8 cellular contexts compared by ENCODE assay signal in genomic region chr10:124093076-124093773, GRCh38. TPM values are rescaled to one million over a fixed set of nuclear protein-coding genes. Genes with fewer than 3 reads are reported as not detected.
DNase-seq lines count a peak whose midpoint lies in the region; ATAC-seq, FAIRE-seq and TF ChIP-seq lines count a peak whose summit lies in the region.

A gene with protein sequence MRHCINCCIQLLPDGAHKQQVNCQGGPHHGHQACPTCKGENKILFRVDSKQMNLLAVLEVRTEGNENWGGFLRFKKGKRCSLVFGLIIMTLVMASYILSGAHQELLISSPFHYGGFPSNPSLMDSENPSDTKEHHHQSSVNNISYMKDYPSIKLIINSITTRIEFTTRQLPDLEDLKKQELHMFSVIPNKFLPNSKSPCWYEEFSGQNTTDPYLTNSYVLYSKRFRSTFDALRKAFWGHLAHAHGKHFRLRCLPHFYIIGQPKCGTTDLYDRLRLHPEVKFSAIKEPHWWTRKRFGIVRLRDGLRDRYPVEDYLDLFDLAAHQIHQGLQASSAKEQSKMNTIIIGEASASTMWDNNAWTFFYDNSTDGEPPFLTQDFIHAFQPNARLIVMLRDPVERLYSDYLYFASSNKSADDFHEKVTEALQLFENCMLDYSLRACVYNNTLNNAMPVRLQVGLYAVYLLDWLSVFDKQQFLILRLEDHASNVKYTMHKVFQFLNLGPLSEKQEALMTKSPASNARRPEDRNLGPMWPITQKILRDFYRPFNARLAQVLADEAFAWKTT (minus strand): TSS chr10:124093598. CDS start chr10:124046212, 47,386 bp downstream.

- peak within 1 kb of the TSS; percentile 91 for H3K9ac ChIP-seq in MM.1S (ENCODE audit: low read length)

- H3K9me3 ChIP-seq in MM.1S (replicated peaks; ENCODE audit: insufficient read depth, low read length) (no peaks in the 10 kb centered on the region), small intestine (ENCODE audit: control insufficient read depth, low read depth) (no peaks in the 10 kb centered on the region)

- 0 to 2% (median 1%) methylated on average over 34 to 79 of the region's 79 CpGs for WGBS in small intestine, 3 donors

- H3K36me3 ChIP-seq in MM.1S (replicated peaks; ENCODE audit: insufficient read depth, low read length) (no peaks in the 10 kb centered on the region), bronchial epithelial cell (ENCODE audit: control insufficient read depth, insufficient read depth, low read length) (no peaks in the 10 kb centered on the region), small intestine (ENCODE audit: control insufficient read depth in 2 of 2, insufficient read depth in 2 of 2, low read length in 2 of 2) (no peaks in the 10 kb centered on the region)

- H3K9me2 ChIP-seq in MM.1S (replicated peaks; ENCODE audit: insufficient read depth, low read length) = no peaks in the 10 kb centered on the region

- peaks cover 55% of the 10 kb centered on the region for H3F3A ChIP-seq in MM.1S (ENCODE audit: insufficient read depth, low read length)

- TF ChIP-seq CTCF in MM.1S (IDR thresholded peaks at IDR 0.05; ENCODE audit: low read length) (no peak), bronchial epithelial cell (IDR thresholded peaks at IDR 0.05; ENCODE audit: insufficient read depth, low read length, severe bottlenecking) (no peak)

- H3K4me1 ChIP-seq in MM.1S (ENCODE audit: low read length) = peaks cover 35% of the 10 kb centered on the region
- H3K4me1 ChIP-seq in small intestine (ENCODE audit: control insufficient read depth in 2 of 2, insufficient read depth in 1 of 2, low read depth in 1 of 2, low read length in 1 of 2) = peaks cover 1 to 5% of the 10 kb centered on the region in 2 donors

- peak within 1 kb of the TSS; percentile 85 for H3K4me2 ChIP-seq in MM.1S (ENCODE audit: low read depth, low read length)

- peak within 1 kb of the TSS; percentile 95 for H3K4me3 ChIP-seq in MM.1S (ENCODE audit: low read length)
- peak within 1 kb of the TSS; percentile 72 for H3K4me3 ChIP-seq in bronchial epithelial cell (ENCODE audit: low read depth, low read length)
- H3K4me3 ChIP-seq in small intestine (ENCODE audit: low read depth in 1 of 2, low read length in 2 of 2) = peak within 1 kb of the TSS; percentile 50 to 58

- no peak for ATAC-seq in GM21528 (IDR thresholded peaks at IDR 0.05; ENCODE audit: low FRiP score, unreplicated experiment)

- DNase-seq in activated CD8-positive, alpha-beta memory T cell treated with anti-CD3 and anti-CD28 coated beads, Interleukin-2, amount 50 U/mL, for 48 hours = peak; percentile 56
- DNase-seq in activated CD8-positive, alpha-beta memory T cell treated with anti-CD3 and anti-CD28 coated beads, Interleukin-2, amount 50 U/mL, for 4 hours = no peak
- DNase-seq in MM.1S = peak; percentile 86
- peak; percentile 79 for DNase-seq in bronchial epithelial cell (ENCODE audit: low read depth)
- DNase-seq in kidney glomerular epithelial cell (lab: John Stamatoyannopoulos, UW) = peak; percentile 58
- no peak for DNase-seq in small intestine
- no peak for DNase-seq in NOMO-1 treated with DMSO at 0.1 percent for 48 hours (lab: John Stamatoyannopoulos, UW; ENCODE audit: unreplicated experiment)

- no peaks in the 10 kb centered on the region for H4K20me1 ChIP-seq in MM.1S (ENCODE audit: insufficient read depth, low read length)

- H3K27me3 ChIP-seq in MM.1S (replicated peaks; ENCODE audit: insufficient read depth, low read length) (no peaks in the 10 kb centered on the region), bronchial epithelial cell (ENCODE audit: control insufficient read depth, insufficient read depth, low read length) (no peaks in the 10 kb centered on the region), small intestine (ENCODE audit: control insufficient read depth in 2 of 2, insufficient read depth in 2 of 2, low read length in 2 of 2) (peaks cover 5 to 23% of the 10 kb centered on the region in 2 donors)

- H3K27ac ChIP-seq in MM.1S (ENCODE audit: low read length) (peak within 1 kb of the TSS; percentile 86), small intestine (ENCODE audit: low read depth in 1 of 2, low read length in 1 of 2) (peak within 1 kb of the TSS; percentile 49 to 89)

- peak within 1 kb of the TSS; percentile 57 for H2AFZ ChIP-seq in MM.1S (ENCODE audit: low read length)

- FAIRE-seq in bronchial epithelial cell (lab: Jason Lieb, UNC) (no peak), small intestine (lab: Jason Lieb, UNC) (no peak)

- H3K79me2 ChIP-seq in MM.1S (ENCODE audit: low read length) = peaks cover 58% of the 10 kb centered on the region

RNA-seq across cellular contexts. Expression of the gene that starts here (rescaled TPM):
- total RNA-seq in bronchial epithelial cell = 11.1 and 12.8 TPM in 2 replicates
- polyA plus RNA-seq in small intestine = 1 to 10 TPM in 2 of 3 donors, under 1 TPM in 1; 0.45 to 8.5 (median 3.0) TPM

Comparison
In these comparisons a context has a peak if more than half of its experiments do, and no peak if none do; other contexts are left out.
1. DNase-seq: peak in activated CD8-positive, alpha-beta memory T cell treated with anti-CD3 and anti-CD28 coated beads, Interleukin-2, amount 50 U/mL, for 48 hours (single experiment), MM.1S (single experiment), bronchial epithelial cell (single experiment) and kidney glomerular epithelial cell (single experiment); none in activated CD8-positive, alpha-beta memory T cell treated with anti-CD3 and anti-CD28 coated beads, Interleukin-2, amount 50 U/mL, for 4 hours (single experiment), small intestine (single experiment) and NOMO-1 treated with DMSO at 0.1 percent for 48 hours (single experiment).
2. Peak in every context shown above with its lines, with median percentiles within 50 percentile points of each other: H3K4me3 ChIP-seq.